10 cellular contexts compared by ENCODE assay signal in the genomic region with DNA sequence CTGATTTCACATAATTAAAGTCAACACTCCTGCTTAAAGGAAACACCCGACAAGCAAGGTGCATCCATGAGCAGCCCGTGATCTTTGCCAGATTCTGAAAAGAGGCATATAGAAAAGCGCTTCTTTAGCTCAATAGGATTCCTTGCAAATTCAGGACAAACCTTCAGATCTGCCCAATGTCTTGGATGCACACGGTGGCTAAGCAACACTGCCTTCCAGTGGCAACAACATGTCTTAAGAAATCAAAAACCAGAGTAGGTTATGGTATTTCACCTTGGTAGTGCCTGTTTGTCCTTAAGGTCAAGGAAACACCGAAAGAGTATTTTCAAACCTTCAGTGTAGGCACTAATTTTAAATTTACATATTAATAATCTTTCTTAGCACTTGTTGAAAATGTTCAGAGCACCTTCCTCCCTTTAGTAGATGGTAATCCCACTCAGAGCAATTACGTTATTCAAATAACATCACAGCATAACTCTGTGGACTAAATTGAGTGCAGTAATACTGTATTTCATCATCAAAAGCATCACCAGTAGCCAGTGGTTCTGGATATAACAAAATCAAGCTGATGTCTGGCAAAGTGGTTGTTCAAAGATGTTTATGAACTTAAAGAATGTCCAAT. TPM values are rescaled to one million over a fixed set of nuclear protein-coding genes. Genes with fewer than 3 reads are reported as not detected.
A peak's percentile ranks its signal among the peaks of the same experiment; 100 is the strongest.
DNase-seq lines count a peak whose midpoint lies in the region; ATAC-seq and TF ChIP-seq lines count a peak whose summit lies in the region.
"Had no signal": no experiment of that assay in that cellular context is flagged by ENCODE, and none has a peak within 500 bp of the region (broad histone marks: within the 10 kb centered on the region; RNA-seq: fewer than 3 reads in every experiment).

No MANE protein-coding gene starts in this region.

- H3K4me1 Mint-ChIP-seq in neural crest cell = peaks cover 21% of the 10 kb centered on the region

- H4K20me1 ChIP-seq in MM.1S (ENCODE audit: insufficient read depth, low read length) = no peaks in the 10 kb centered on the region

- no peaks in the 10 kb centered on the region for H3K36me3 Mint-ChIP-seq in neural crest cell (ENCODE audit: low read depth)
- H3K36me3 Mint-ChIP-seq in activated naive CD4-positive, alpha-beta T cell treated with anti-CD3 and anti-CD28 coated beads, Interleukin-2, amount 50 U/mL, for 72 hours = no peaks in the 10 kb centered on the region
- H3K36me3 Mint-ChIP-seq: activated naive CD8-positive, alpha-beta T cell had no signal

- H3K9ac ChIP-seq in MM.1S (ENCODE audit: low read length) = no peak overlapping the region

- DNase-seq in ELF-1 (ENCODE audit: low read depth, low spot score) = peak; percentile 51
- DNase-seq in MM.1S = peak; percentile 22
- peak; percentile 85 for DNase-seq in choroid plexus epithelial cell (ENCODE audit: low read depth)
- DNase-seq in neural crest cell (ENCODE audit: low read depth, low spot score) = no peak
- no peak for DNase-seq in stimulated activated CD4-positive, alpha-beta T cell treated with anti-CD3 and anti-CD28 coated beads, Interleukin-12 subunit alpha, Interleukin-12 subunit beta, amount 100 ng/mL, for 4 hours
- no peak for DNase-seq in effector CD4-positive, alpha-beta T cell
- DNase-seq in activated naive CD4-positive, alpha-beta T cell treated with anti-CD3 and anti-CD28 coated beads, Interleukin-2, amount 50 U/mL, for 72 hours (ENCODE audit: low spot score in 2 of 2) = no peak
- DNase-seq in DMS153 treated with DMSO at 0.1 percent for 48 hours (lab: John Stamatoyannopoulos, UW; ENCODE audit: unreplicated experiment) = no peak
- DNase-seq: right cardiac atrium had no signal

- no peak for ATAC-seq in activated naive CD4-positive, alpha-beta T cell treated with anti-CD3 and anti-CD28 coated beads, Interleukin-2, amount 50 U/mL, for 72 hours
- ATAC-seq: right cardiac atrium had no signal

- no peak overlapping the region for H3K27ac ChIP-seq in MM.1S (ENCODE audit: low read length)

- no peaks in the 10 kb centered on the region for H3K4me1 ChIP-seq in MM.1S (ENCODE audit: low read length)

- peak; percentile 32 for TF ChIP-seq CTCF in MM.1S (IDR thresholded peaks at IDR 0.05; ENCODE audit: low read length)
- TF ChIP-seq CTCF in choroid plexus epithelial cell (conservative IDR thresholded peaks at IDR 0.05; ENCODE audit: low read depth, low read length) = peak; percentile 79
- TF ChIP-seq CTCF in neural crest cell (conservative IDR thresholded peaks at IDR 0.05) = peak; percentile 59

- H3K4me3 ChIP-seq in MM.1S (ENCODE audit: low read length) (no peak overlapping the region), choroid plexus epithelial cell (ENCODE audit: low read depth, low read length) (no peak overlapping the region)

- no peaks in the 10 kb centered on the region for H3K9me3 ChIP-seq in MM.1S (replicated peaks; ENCODE audit: insufficient read depth, low read length)

- H3K9me3 Mint-ChIP-seq in neural crest cell = no peaks in the 10 kb centered on the region
- no peaks in the 10 kb centered on the region for H3K9me3 Mint-ChIP-seq in activated naive CD4-positive, alpha-beta T cell treated with anti-CD3 and anti-CD28 coated beads, Interleukin-2, amount 50 U/mL, for 72 hours

- no peak overlapping the region for H3K27ac Mint-ChIP-seq in neural crest cell (ENCODE audit: unreplicated experiment)
- H3K27ac Mint-ChIP-seq in activated naive CD4-positive, alpha-beta T cell treated with anti-CD3 and anti-CD28 coated beads, Interleukin-2, amount 50 U/mL, for 72 hours = no peak overlapping the region
- H3K27ac Mint-ChIP-seq: activated naive CD8-positive, alpha-beta T cell had no signal

- H2AFZ ChIP-seq in MM.1S (ENCODE audit: low read length) = no peak overlapping the region

- no peaks in the 10 kb centered on the region for H3K36me3 ChIP-seq in MM.1S (replicated peaks; ENCODE audit: insufficient read depth, low read length)

- no peak overlapping the region for H3K4me3 Mint-ChIP-seq in neural crest cell
- H3K4me3 Mint-ChIP-seq: activated naive CD8-positive, alpha-beta T cell had no signal

- no peaks in the 10 kb centered on the region for H3F3A ChIP-seq in MM.1S (ENCODE audit: insufficient read depth, low read length)

- H3K4me2 ChIP-seq in MM.1S (ENCODE audit: low read depth, low read length) = no peak overlapping the region

- no peaks in the 10 kb centered on the region for H3K9me2 ChIP-seq in MM.1S (replicated peaks; ENCODE audit: insufficient read depth, low read length)

- no peaks in the 10 kb centered on the region for H3K79me2 ChIP-seq in MM.1S (ENCODE audit: low read length)

- H3K27me3 ChIP-seq in MM.1S (replicated peaks; ENCODE audit: insufficient read depth, low read length) = no peaks in the 10 kb centered on the region

- H3K27me3 Mint-ChIP-seq in neural crest cell (ENCODE audit: low read depth) = peaks cover 3% of the 10 kb centered on the region

RNA-seq across cellular contexts. Expression of gene CDKN3, which starts 58.0 kb away (rescaled TPM):
- total RNA-seq in neural crest cell = 39.4 and 43.8 TPM in 2 replicates
- total RNA-seq in activated naive CD4-positive, alpha-beta T cell treated with anti-CD3 and anti-CD28 coated beads, Interleukin-2, amount 50 U/mL, for 72 hours = 100 to 1,000 TPM in 1 of 2 donors, 10 to 100 TPM in 1; 62.1 to 106 TPM

Comparison
In these comparisons a context has a peak if more than half of its experiments do, and no peak if none do; other contexts are left out.
1. DNase-seq: peak in ELF-1 (single experiment), MM.1S (single experiment) and choroid plexus epithelial cell (single experiment); none in neural crest cell (single experiment), stimulated activated CD4-positive, alpha-beta T cell treated with anti-CD3 and anti-CD28 coated beads, Interleukin-12 subunit alpha, Interleukin-12 subunit beta, amount 100 ng/mL, for 4 hours (single experiment), effector CD4-positive, alpha-beta T cell (single experiment), activated naive CD4-positive, alpha-beta T cell treated with anti-CD3 and anti-CD28 coated beads, Interleukin-2, amount 50 U/mL, for 72 hours (0 of 2) and DMS153 treated with DMSO at 0.1 percent for 48 hours (single experiment).
2. Peak in every context shown above with its lines, with median percentiles within 50 percentile points of each other: CTCF ChIP-seq.